8 cellular contexts compared by ENCODE assay signal in genomic region chr15:29090617-29091466, GRCh38.
DNase-seq lines count a peak whose midpoint lies in the region; ATAC-seq and TF ChIP-seq lines count a peak whose summit lies in the region.

No MANE protein-coding gene starts in this region.

- H3K4me3 ChIP-seq in Caco-2 (ENCODE audit: low read depth, low read length) (no peak overlapping the region), ovary (no peak overlapping the region)

- TF ChIP-seq POLR2A in erythroblast (IDR thresholded peaks at IDR 0.05; ENCODE audit: low read length) (no peak), ovary (IDR thresholded peaks at IDR 0.05) (no peak)

- no peaks in the 10 kb centered on the region for H3K36me3 Mint-ChIP-seq in Caco-2 (ENCODE audit: insufficient read depth, unreplicated experiment)
- H3K36me3 Mint-ChIP-seq in activated CD8-positive, alpha-beta T cell treated with anti-CD3 and anti-CD28 coated beads, Interleukin-2, amount 10 ng/mL, durations not matched to agents 7 days and 5 days (ENCODE audit: low read depth): no peaks in the 10 kb centered on the region

- H3K4me1 Mint-ChIP-seq in Caco-2 (ENCODE audit: low read depth, unreplicated experiment): no peaks in the 10 kb centered on the region
- H3K4me1 Mint-ChIP-seq in activated CD8-positive, alpha-beta T cell treated with anti-CD3 and anti-CD28 coated beads, Interleukin-2, amount 10 ng/mL, durations not matched to agents 7 days and 5 days (ENCODE audit: low read depth): peaks cover 37% of the 10 kb centered on the region

- H3K4me3 Mint-ChIP-seq in Caco-2 (ENCODE audit: unreplicated experiment): no peak overlapping the region
- H3K4me3 Mint-ChIP-seq in activated CD8-positive, alpha-beta T cell treated with anti-CD3 and anti-CD28 coated beads, Interleukin-2, amount 10 ng/mL, durations not matched to agents 7 days and 5 days: peak overlapping the region; percentile 70

- no peaks in the 10 kb centered on the region for H3K9me3 Mint-ChIP-seq in Caco-2 (ENCODE audit: unreplicated experiment)
- no peaks in the 10 kb centered on the region for H3K9me3 Mint-ChIP-seq in activated CD8-positive, alpha-beta T cell treated with anti-CD3 and anti-CD28 coated beads, Interleukin-2, amount 10 ng/mL, durations not matched to agents 7 days and 5 days (ENCODE audit: insufficient read depth)

- H3K4me1 ChIP-seq in Caco-2 (no peaks in the 10 kb centered on the region), ovary (ENCODE audit: insufficient read depth) (no peaks in the 10 kb centered on the region)

- TF ChIP-seq CTCF in Caco-2 (IDR thresholded peaks at IDR 0.05; ENCODE audit: insufficient read depth in 1 of 2, low read depth in 1 of 2, low read length in 1 of 2, severe bottlenecking in 1 of 2, unreplicated experiment in 1 of 2): peak; percentile 57 to 85
- TF ChIP-seq CTCF in ovary (IDR thresholded peaks at IDR 0.05): no peak

- DNase-seq in Caco-2 (peak in 1 of 2 experiments; percentile 43), HuH-7.5 (ENCODE audit: low spot score) (peak; percentile 34), erythroblast (lab: John Stamatoyannopoulos, UW) (peak; percentile 23 to 40), retina (peak; percentile 66), ovary (no peak)
- peak; percentile 64 for DNase-seq in activated CD8-positive, alpha-beta T cell treated with anti-CD3 and anti-CD28 coated beads, Interleukin-2, amount 10 ng/mL, durations not matched to agents 7 days and 5 days

- peaks cover 24% of the 10 kb centered on the region for H3K27me3 Mint-ChIP-seq in Caco-2 (ENCODE audit: insufficient read depth, unreplicated experiment)
- no peaks in the 10 kb centered on the region for H3K27me3 Mint-ChIP-seq in activated CD8-positive, alpha-beta T cell treated with anti-CD3 and anti-CD28 coated beads, Interleukin-2, amount 10 ng/mL, durations not matched to agents 7 days and 5 days (ENCODE audit: low read depth)

- no peak overlapping the region for H3K27ac Mint-ChIP-seq in Caco-2 (ENCODE audit: unreplicated experiment)
- H3K27ac Mint-ChIP-seq in activated CD8-positive, alpha-beta T cell treated with anti-CD3 and anti-CD28 coated beads, Interleukin-2, amount 10 ng/mL, durations not matched to agents 7 days and 5 days: peak overlapping the region; percentile 93

- no peaks in the 10 kb centered on the region for H3K9me3 ChIP-seq in Caco-2
- no peaks in the 10 kb centered on the region for H3K9me3 ChIP-seq in ovary

- TF ChIP-seq EP300 in ovary (IDR thresholded peaks at IDR 0.05): no peak

- CTCF ChIA-PET in Caco-2 (lab: Charles Lee): interaction anchor here (1.0 kb wide), 1 partner anchor 10 kb away, joined by 3 read pairs; no protein-coding TSS in a partner anchor
- CTCF ChIA-PET in activated CD8-positive, alpha-beta T cell treated with anti-CD3 and anti-CD28 coated beads, Interleukin-2, amount 10 ng/mL, durations not matched to agents 7 days and 5 days (lab: Charles Lee): interaction anchor here (0.9 to 4.9 kb wide), 30 partner anchors 9 to 217 kb away, joined by 3 to 72 read pairs (median 8); no protein-coding TSS in a partner anchor

- intact Hi-C loops in Caco-2 (cut with micrococcal nuclease; ENCODE audit: unreplicated experiment): no loop called here
- intact Hi-C loops in ovary (cut with DNase I): no loop called here

- H3K27ac ChIP-seq in ovary: no peak overlapping the region

- no peaks in the 10 kb centered on the region for H3K27me3 ChIP-seq in Caco-2 (replicated peaks; ENCODE audit: control insufficient read depth, insufficient read depth, low read length)
- no peaks in the 10 kb centered on the region for H3K27me3 ChIP-seq in ovary

- POLR2A ChIA-PET in Caco-2 (lab: Charles Lee): no interaction called here
- POLR2A ChIA-PET in activated CD8-positive, alpha-beta T cell treated with anti-CD3 and anti-CD28 coated beads, Interleukin-2, amount 10 ng/mL, durations not matched to agents 7 days and 5 days (lab: Charles Lee): interaction anchor here (0.8 kb wide), 1 partner anchor 39 kb away, joined by 3 read pairs; no protein-coding TSS in a partner anchor

- BruUV-seq in Caco-2 (replicated peaks; lab: Mats Ljungman, UMichigan): no TSS peak

- peak; percentile 54 for ATAC-seq in activated CD8-positive, alpha-beta T cell treated with anti-CD3 and anti-CD28 coated beads, Interleukin-2, amount 10 ng/mL, durations not matched to agents 7 days and 5 days
- no peak for ATAC-seq in HG03025 (IDR thresholded peaks at IDR 0.05; ENCODE audit: low FRiP score, unreplicated experiment)
- no peak for ATAC-seq in HG03378 (IDR thresholded peaks at IDR 0.05; ENCODE audit: unreplicated experiment)

- 70 to 74% (median 73%) methylated on average over 14 to 15 of the region's 15 CpGs for WGBS in ovary, 3 donors

- H3K36me3 ChIP-seq in Caco-2 (ENCODE audit: control insufficient read depth, insufficient read depth, low read length) (no peaks in the 10 kb centered on the region), ovary (no peaks in the 10 kb centered on the region)

Comparison
In these comparisons a context has a peak if more than half of its experiments do, and no peak if none do; other contexts are left out.
1. DNase-seq: peak in HuH-7.5 (single experiment), activated CD8-positive, alpha-beta T cell treated with anti-CD3 and anti-CD28 coated beads, Interleukin-2, amount 10 ng/mL, durations not matched to agents 7 days and 5 days (single experiment), erythroblast (2 of 2) and retina (single experiment); none in ovary (0 of 5).
2. CTCF ChIP-seq: peak in Caco-2 (2 of 2); none in ovary (0 of 3).